In the genomic region with DNA sequence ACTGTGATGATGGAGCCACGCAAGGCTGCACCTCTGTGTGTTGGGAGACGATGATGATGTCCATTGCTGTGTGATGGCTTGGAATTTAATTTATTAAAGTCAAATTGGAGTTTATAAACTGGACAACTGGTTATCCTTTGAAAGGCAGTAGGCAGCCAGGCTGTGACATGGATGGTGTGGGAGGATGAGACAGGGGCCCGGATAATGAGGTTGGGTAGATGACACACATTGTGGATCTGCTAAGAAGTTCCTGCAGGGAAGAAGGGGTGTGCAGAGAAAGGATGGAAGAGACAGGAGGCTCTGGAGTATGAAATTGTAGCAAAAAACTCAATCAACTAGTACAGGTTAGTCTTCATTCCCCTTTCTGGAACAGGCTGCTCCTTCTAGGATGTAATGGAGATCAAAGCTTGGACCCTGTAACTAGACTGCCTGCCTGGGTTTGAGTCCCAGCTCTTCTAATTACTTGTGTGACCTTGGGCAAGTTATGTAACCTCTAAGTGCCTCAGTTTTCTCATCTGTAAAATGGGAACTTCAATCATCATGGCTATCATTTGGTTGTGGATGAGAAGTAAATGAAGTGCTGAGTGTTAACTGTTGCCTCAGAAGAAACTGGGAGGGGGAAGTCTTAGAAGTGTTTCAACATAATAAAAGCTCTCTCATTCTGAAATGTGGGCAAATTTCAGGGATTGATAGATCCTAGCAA, we compare ENCODE assay signal across 1 cellular context.
TF ChIP-seq lines count a peak whose summit lies in the region.

No MANE protein-coding gene starts in this region.

TF ChIP-seq in K562, 482 proteins besides CTCF, POLR2A, EP300 and RAD21:
- TF ChIP-seq BCOR (IDR thresholded peaks at IDR 0.05): peak; percentile 95
- peak; percentile 54 for TF ChIP-seq CHD4 (IDR thresholded peaks at IDR 0.05; ENCODE audit: insufficient read depth, insufficient replicate concordance, low read depth, low read length, poor library complexity, severe bottlenecking)
- peak in 1 of 2 experiments; percentile 82; a peak in 3 of 4 replicates for TF ChIP-seq RCOR1 (IDR thresholded peaks at IDR 0.05; ENCODE audit: borderline replicate concordance in 1 of 2, low read depth in 2 of 2, low read length in 2 of 2)
- peak; percentile 98 for TF ChIP-seq ESRRA (IDR thresholded peaks at IDR 0.05; ENCODE audit: borderline replicate concordance, low read depth)
- 0 out of 4 replicates have a peak, but pooled peaks of 1 of the 2 experiments have one; percentile 32 for TF ChIP-seq HDAC1 (IDR thresholded peaks at IDR 0.05)
- TF ChIP-seq SNRNP70 (optimal IDR thresholded peaks at IDR 0.05; ENCODE audit: low read depth, low read length): no peak
- TF ChIP-seq, protein P1, sequence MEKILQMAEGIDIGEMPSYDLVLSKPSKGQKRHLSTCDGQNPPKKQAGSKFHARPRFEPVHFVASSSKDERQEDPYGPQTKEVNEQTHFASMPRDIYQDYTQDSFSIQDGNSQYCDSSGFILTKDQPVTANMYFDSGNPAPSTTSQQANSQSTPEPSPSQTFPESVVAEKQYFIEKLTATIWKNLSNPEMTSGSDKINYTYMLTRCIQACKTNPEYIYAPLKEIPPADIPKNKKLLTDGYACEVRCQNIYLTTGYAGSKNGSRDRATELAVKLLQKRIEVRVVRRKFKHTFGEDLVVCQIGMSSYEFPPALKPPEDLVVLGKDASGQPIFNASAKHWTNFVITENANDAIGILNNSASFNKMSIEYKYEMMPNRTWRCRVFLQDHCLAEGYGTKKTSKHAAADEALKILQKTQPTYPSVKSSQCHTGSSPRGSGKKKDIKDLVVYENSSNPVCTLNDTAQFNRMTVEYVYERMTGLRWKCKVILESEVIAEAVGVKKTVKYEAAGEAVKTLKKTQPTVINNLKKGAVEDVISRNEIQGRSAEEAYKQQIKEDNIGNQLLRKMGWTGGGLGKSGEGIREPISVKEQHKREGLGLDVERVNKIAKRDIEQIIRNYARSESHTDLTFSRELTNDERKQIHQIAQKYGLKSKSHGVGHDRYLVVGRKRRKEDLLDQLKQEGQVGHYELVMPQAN (IDR thresholded peaks at IDR 0.05; ENCODE audit: borderline replicate concordance): no peak
- peak; percentile 97 for TF ChIP-seq RBM25 (IDR thresholded peaks at IDR 0.05; ENCODE audit: low read depth, low read length, severe bottlenecking)
- peak; percentile 81; the same call in 1 of the 2 replicates for TF ChIP-seq HDAC2 (IDR thresholded peaks at IDR 0.05)
- peak; percentile 62 to 77 for TF ChIP-seq KDM1A (IDR thresholded peaks at IDR 0.05)
TF ChIP-seq in K562: peak in this region for 8.
